ENCODE assay signal across 20 cellular contexts in the genomic region with DNA sequence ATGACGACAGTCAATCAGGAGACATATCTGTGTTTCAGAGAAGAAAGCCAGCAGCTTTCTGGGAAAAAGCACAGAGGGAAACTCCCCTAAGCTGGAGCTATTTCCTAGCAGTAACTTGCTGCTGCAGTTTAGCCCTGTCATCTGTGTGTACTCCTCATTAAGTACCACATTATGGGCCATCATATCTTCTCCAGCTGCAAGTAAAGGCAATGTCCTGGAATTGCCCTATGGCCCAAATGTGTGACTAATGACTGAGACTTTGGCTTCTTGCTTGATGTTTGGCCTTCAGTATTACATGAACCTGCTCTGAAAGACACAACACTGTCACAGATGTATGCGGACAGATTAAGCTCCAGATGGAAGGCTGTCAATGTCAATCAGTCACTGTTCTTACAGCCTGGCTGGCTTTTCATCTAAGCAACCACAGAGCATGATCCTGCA.
"Had no signal": no experiment of that assay in that cellular context is flagged by ENCODE, and none has a peak within 500 bp of the region (broad histone marks: within the 10 kb centered on the region; RNA-seq: fewer than 3 reads in every experiment).

No MANE protein-coding gene starts in this region.

- H3K36me3 Mint-ChIP-seq: activated CD4-positive, alpha-beta memory T cell treated with anti-CD3 and anti-CD28 coated beads for 36 hours; activated naive CD8-positive, alpha-beta T cell; brain had no signal

- H3K9me3 ChIP-seq: gastrocnemius medialis had no signal

- H3K27ac ChIP-seq: gastrocnemius medialis, heart right ventricle, tibial nerve had no signal

- DNase-seq: activated CD4-positive, alpha-beta memory T cell treated with anti-CD3 and anti-CD28 coated beads for 36 hours; activated CD4-positive, alpha-beta T cell treated with anti-CD3 and anti-CD28 coated beads for 1 hour; activated gamma-delta T cell treated with Interleukin-2 at 50 U/mL for 16 hours; activated T-cell treated with anti-CD3 and anti-CD28 coated beads, Interleukin-2, amount 50 U/mL, for 72 hours; amygdala; effector CD8-positive, alpha-beta T cell; gastrocnemius medialis; heart right ventricle; left colon; naive thymus-derived CD4-positive, alpha-beta T cell; stimulated activated CD4-positive, alpha-beta T cell treated with anti-CD3 and anti-CD28 coated beads, Interleukin-15, amount 100 ng/mL, for 24 hours; stimulated activated CD4-positive, alpha-beta T cell treated with anti-CD3 and anti-CD28 coated beads, Interleukin-4, amount 100 ng/mL, for 24 hours; stimulated activated naive CD4-positive, alpha-beta T cell; substantia nigra had no signal

- H3K36me3 ChIP-seq: gastrocnemius medialis, heart right ventricle, tibial nerve had no signal

- H3K4me1 ChIP-seq: heart right ventricle, tibial nerve had no signal

- H3K27me3 ChIP-seq: gastrocnemius medialis, heart right ventricle, tibial nerve had no signal

- H3K27me3 Mint-ChIP-seq: activated CD4-positive, alpha-beta memory T cell treated with anti-CD3 and anti-CD28 coated beads for 36 hours; activated naive CD8-positive, alpha-beta T cell; brain; naive thymus-derived CD4-positive, alpha-beta T cell had no signal

- H3K4me3 ChIP-seq: gastrocnemius medialis, heart right ventricle, lung, tibial nerve had no signal

- FAIRE-seq: endothelial cell of umbilical vein had no signal

- ATAC-seq: activated T-cell treated with anti-CD3 and anti-CD28 coated beads, Interleukin-2, amount 50 U/mL, for 72 hours; heart right ventricle; left colon; naive thymus-derived CD4-positive, alpha-beta T cell; SK-N-SH treated with all-trans-retinoic acid at 6 μM for 48 hours had no signal

- H3K27ac Mint-ChIP-seq: activated CD4-positive, alpha-beta memory T cell treated with anti-CD3 and anti-CD28 coated beads for 36 hours; activated naive CD8-positive, alpha-beta T cell; activated T-cell treated with anti-CD3 and anti-CD28 coated beads, Interleukin-2, amount 50 U/mL, for 72 hours; naive thymus-derived CD4-positive, alpha-beta T cell had no signal

- H3K4me3 Mint-ChIP-seq: activated CD4-positive, alpha-beta memory T cell treated with anti-CD3 and anti-CD28 coated beads for 36 hours; activated naive CD8-positive, alpha-beta T cell; activated T-cell treated with anti-CD3 and anti-CD28 coated beads, Interleukin-2, amount 50 U/mL, for 72 hours; brain; naive thymus-derived CD4-positive, alpha-beta T cell had no signal
